In the genomic region with DNA sequence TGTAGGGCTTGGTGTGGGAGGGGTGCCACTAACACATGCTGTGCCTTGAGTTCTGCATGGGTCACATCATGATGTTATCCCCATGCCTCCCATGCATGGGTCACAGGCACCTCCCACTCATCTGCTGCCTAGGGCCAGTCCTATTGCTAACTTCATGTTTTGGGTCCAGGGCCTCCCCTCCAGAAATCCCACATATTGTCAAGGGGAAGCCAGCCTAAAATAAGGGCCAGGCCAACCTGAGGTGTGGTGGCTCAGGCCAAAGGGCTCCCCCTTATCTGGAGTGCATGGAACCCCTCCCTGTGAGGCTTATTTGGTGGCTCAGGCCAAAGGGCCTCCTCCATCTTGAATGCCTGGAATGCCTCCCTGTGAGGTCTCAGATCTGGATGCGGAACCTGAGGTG, we compare ENCODE assay signal across 15 cellular contexts.
"Had no signal": no experiment of that assay in that cellular context is flagged by ENCODE, and none has a peak within 500 bp of the region (broad histone marks: within the 10 kb centered on the region; RNA-seq: fewer than 3 reads in every experiment).

No MANE protein-coding gene starts in this region.

- H3K4me3 Mint-ChIP-seq: activated T-helper 1 cell treated with anti-CD3 and anti-CD28 coated beads, Interleukin-12 subunit alpha, Interleukin-12 subunit beta, Interleukin-2, Interleukin-4 antibody, amounts not matched to agents 30 ng/mL and 10 ng/mL and 1 ng/mL, durations not matched to agents 14 hours and 24 hours and 36 hours; mesothelial cell of epicardium; naive B cell; T-helper 2 cell treated with Interferon-gamma antibody and Interleukin-4, amounts not matched to agents 5 μg/mL and 100 μg/mL, for 36 hours had no signal

- DNase-seq: activated CD4-positive, alpha-beta T cell treated with anti-CD3 and anti-CD28 coated beads, Interleukin-2, amount 50 U/mL, for 48 hours; activated naive CD4-positive, alpha-beta T cell; aorta; esophagus squamous epithelium; foreskin melanocyte; naive B cell; stimulated activated CD4-positive, alpha-beta T cell treated with anti-CD3 and anti-CD28 coated beads, Interleukin-4, amount 100 ng/mL, for 1 hour; stimulated activated naive CD8-positive, alpha-beta T cell treated with anti-CD3 and anti-CD28 coated beads, Interleukin-15, Interleukin-2, amounts not matched to agents 100 U/mL and 50 U/mL, for 24 hours; SW 1271; thyroid gland had no signal

- H3K36me3 ChIP-seq: esophagus squamous epithelium, heart left ventricle, thyroid gland had no signal

- H3K27ac Mint-ChIP-seq: activated T-helper 1 cell treated with anti-CD3 and anti-CD28 coated beads, Interleukin-12 subunit alpha, Interleukin-12 subunit beta, Interleukin-2, Interleukin-4 antibody, amounts not matched to agents 30 ng/mL and 10 ng/mL and 1 ng/mL, durations not matched to agents 14 hours and 24 hours and 36 hours; mesothelial cell of epicardium; T-helper 2 cell treated with Interferon-gamma antibody and Interleukin-4, amounts not matched to agents 5 μg/mL and 100 μg/mL, for 36 hours had no signal

- H3K4me3 ChIP-seq: esophagus squamous epithelium, heart left ventricle, thyroid gland had no signal

- H3K4me1 Mint-ChIP-seq: naive B cell had no signal

- H3K36me3 Mint-ChIP-seq: mesothelial cell of epicardium had no signal

- H3K27ac ChIP-seq: thyroid gland had no signal

- H3K9me3 ChIP-seq: esophagus squamous epithelium, thyroid gland had no signal

- ATAC-seq: activated CD4-positive, CD25-positive, alpha-beta regulatory T cell treated with anti-CD3 and anti-CD28 coated beads, Interleukin-2, amount 50 U/mL, for 24 hours; stimulated activated naive CD8-positive, alpha-beta T cell treated with anti-CD3 and anti-CD28 coated beads, Interleukin-15, Interleukin-2, amounts not matched to agents 100 U/mL and 50 U/mL, for 24 hours had no signal

- H3K27me3 ChIP-seq: esophagus squamous epithelium, heart left ventricle, thyroid gland had no signal
